Comparison of ENCODE assay signal across 8 cellular contexts in the genomic region with DNA sequence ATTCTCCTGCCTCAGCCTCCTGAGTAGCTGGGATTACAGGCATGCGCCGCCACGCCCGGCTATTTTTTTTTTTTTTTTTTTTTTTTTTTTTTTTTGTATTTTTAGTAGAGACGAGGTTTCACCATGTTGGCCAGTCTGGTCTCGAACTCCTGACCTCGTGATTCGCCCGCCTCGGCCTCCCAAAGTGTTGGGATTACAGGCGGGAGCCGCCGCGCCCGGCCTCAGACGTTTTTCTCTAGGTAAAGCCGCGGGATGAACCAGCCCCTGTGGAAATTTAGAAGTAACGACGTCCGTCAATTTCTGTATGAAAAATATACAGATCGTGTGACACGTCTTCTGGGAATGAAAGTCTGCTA. TPM values are rescaled to one million over a fixed set of nuclear protein-coding genes. Genes with fewer than 3 reads are reported as not detected.
DNase-seq lines count a peak whose midpoint lies in the region; ATAC-seq and TF ChIP-seq lines count a peak whose summit lies in the region.
"Not testable (repeated sequence)": the region's sequence is repeated elsewhere in the genome, so short reads cannot be mapped to it uniquely, and the experiment has no call there.

No MANE protein-coding gene starts in this region.

- peaks cover 36% of the 10 kb centered on the region for H3K27me3 ChIP-seq in A673 (replicated peaks; ENCODE audit: insufficient read depth, low read depth, low read length, poor library complexity)
- H3K27me3 ChIP-seq in H7 (ENCODE audit: control insufficient read depth, insufficient read depth, low read length); WERI-Rb-1 (ENCODE audit: insufficient read depth, low read depth, severe bottlenecking); endodermal cell (ENCODE audit: control insufficient read depth, insufficient read depth, low read length, poor library complexity, severe bottlenecking); smooth muscle cell (ENCODE audit: low read depth): not testable (repeated sequence)

- intact Hi-C loops in A673 (cut with micrococcal nuclease; ENCODE audit: unreplicated experiment) = not testable (repeated sequence)

- H3F3A ChIP-seq in smooth muscle cell (ENCODE audit: low read depth) = not testable (repeated sequence)

- H3K27me3 Mint-ChIP-seq in endodermal cell (ENCODE audit: insufficient read depth) = peaks cover 28% of the 10 kb centered on the region
- H3K27me3 Mint-ChIP-seq in naive thymus-derived CD8-positive, alpha-beta T cell = not testable (repeated sequence)

- H3K4me2 ChIP-seq in smooth muscle cell = peak overlapping the region; percentile 95

- peaks cover 17% of the 10 kb centered on the region for H3K9me3 ChIP-seq in A673 (ENCODE audit: low read depth, low read length, poor library complexity, severe bottlenecking)
- H3K9me3 ChIP-seq in WERI-Rb-1 (ENCODE audit: severe bottlenecking); smooth muscle cell (replicated peaks; ENCODE audit: low read depth): not testable (repeated sequence)
- H3K9me3 ChIP-seq in endodermal cell (ENCODE audit: control insufficient read depth, low read length) = peaks cover 28% of the 10 kb centered on the region

- not testable (repeated sequence) for H4K20me1 ChIP-seq in smooth muscle cell (ENCODE audit: low read depth)

- not testable (repeated sequence) for H3K27ac Mint-ChIP-seq in endodermal cell
- H3K27ac Mint-ChIP-seq in naive thymus-derived CD8-positive, alpha-beta T cell = peak overlapping the region; percentile 55 to 100 (median 96)

- DNase-seq in A673 (ENCODE audit: low spot score); H7; WERI-Rb-1; endodermal cell; naive thymus-derived CD8-positive, alpha-beta T cell; smooth muscle cell (lab: John Stamatoyannopoulos, UW; ENCODE audit: unreplicated experiment): not testable (repeated sequence)

- H2AFZ ChIP-seq in smooth muscle cell (ENCODE audit: low read depth) = peak overlapping the region; percentile 80

- not testable (repeated sequence) for ATAC-seq in naive thymus-derived CD8-positive, alpha-beta T cell

- not testable (repeated sequence) for BruUV-seq in A673 (replicated peaks; lab: Mats Ljungman, UMichigan)

- H3K4me1 ChIP-seq in A673 (ENCODE audit: insufficient read depth, low read length, poor library complexity, severe bottlenecking); endodermal cell (ENCODE audit: control insufficient read depth, insufficient read depth, low read length); smooth muscle cell (ENCODE audit: low read depth): not testable (repeated sequence)

- H3K9me3 Mint-ChIP-seq in endodermal cell = peaks cover 32% of the 10 kb centered on the region
- peaks cover 0 to 21% (median 14%) of the 10 kb centered on the region in 9 donors for H3K9me3 Mint-ChIP-seq in naive thymus-derived CD8-positive, alpha-beta T cell

- not testable (repeated sequence) for H3K27ac ChIP-seq in A673 (ENCODE audit: low read depth, low read length, poor library complexity, severe bottlenecking); endodermal cell (ENCODE audit: low read depth, low read length)
- peak overlapping the region; percentile 49 for H3K27ac ChIP-seq in WERI-Rb-1
- peak overlapping the region; percentile 80 for H3K27ac ChIP-seq in angular gyrus (ENCODE audit: low read depth, low read length)
- peak overlapping the region; percentile 69 for H3K27ac ChIP-seq in smooth muscle cell (ENCODE audit: low read depth)

- 44 to 48% methylated on average over 16 to 19 of the region's 23 CpGs for WGBS in endodermal cell (ENCODE audit: insufficient coverage in 1 of 2, insufficient read length in 1 of 2), 2 experiments
- WGBS in smooth muscle cell (ENCODE audit: low lambda C conversion rate) = 21% methylated on average over 22 of the region's 23 CpGs

- CTCF ChIA-PET in A673 (lab: Charles Lee) = not testable (repeated sequence)

- H3K4me1 Mint-ChIP-seq in endodermal cell = not testable (repeated sequence)
- H3K4me1 Mint-ChIP-seq in naive thymus-derived CD8-positive, alpha-beta T cell = peaks cover 13 to 29% (median 22%) of the 10 kb centered on the region in 4 donors

- not testable (repeated sequence) for H3K36me3 ChIP-seq in A673 (ENCODE audit: insufficient read depth, low read length, poor library complexity, severe bottlenecking); H7 (replicated peaks; ENCODE audit: control insufficient read depth, insufficient read depth, low read length); WERI-Rb-1; endodermal cell (ENCODE audit: control insufficient read depth, insufficient read depth, low read length); smooth muscle cell (ENCODE audit: low read depth)

- peak overlapping the region; percentile 74 for H3K4me3 Mint-ChIP-seq in endodermal cell
- H3K4me3 Mint-ChIP-seq in naive thymus-derived CD8-positive, alpha-beta T cell = peak overlapping the region; percentile 82 to 99 (median 94)

- not testable (repeated sequence) for H3K79me2 ChIP-seq in smooth muscle cell (ENCODE audit: low read depth)

- not testable (repeated sequence) for TF ChIP-seq CTCF in A673 (conservative IDR thresholded peaks at IDR 0.05; ENCODE audit: low read depth, low read length); WERI-Rb-1 (IDR thresholded peaks at IDR 0.05; ENCODE audit: low read depth, low read length); endodermal cell (conservative IDR thresholded peaks at IDR 0.05); smooth muscle cell (IDR thresholded peaks at IDR 0.05; ENCODE audit: borderline replicate concordance, insufficient read depth, poor library complexity, severe bottlenecking)

- POLR2A ChIA-PET in A673 (lab: Charles Lee; ENCODE audit: low non-redundant PET) = not testable (repeated sequence)
- POLR2A ChIA-PET in naive thymus-derived CD8-positive, alpha-beta T cell (lab: Charles Lee) = interaction anchor here (1.4 to 5.8 kb wide), 4 partner anchors 73 to 223 kb away, joined by 3 to 48 read pairs (median 12); a partner anchor contains a TSS

- H3K36me3 Mint-ChIP-seq in endodermal cell (ENCODE audit: low read depth) = peaks cover 14% of the 10 kb centered on the region
- H3K36me3 Mint-ChIP-seq in naive thymus-derived CD8-positive, alpha-beta T cell = peaks cover 6 to 19% (median 14%) of the 10 kb centered on the region in 3 donors

- not testable (repeated sequence) for H3K9ac ChIP-seq in endodermal cell (ENCODE audit: extremely low read depth, low read length, poor library complexity, severe bottlenecking); smooth muscle cell (ENCODE audit: low read depth)

- H3K4me3 ChIP-seq in A673 (ENCODE audit: low read depth, low read length, poor library complexity, severe bottlenecking) (peak overlapping the region; percentile 53), H7 (ENCODE audit: insufficient read depth, low read depth, low read length) (peak overlapping the region; percentile 69), WERI-Rb-1 (ENCODE audit: low read depth, low read length) (peak overlapping the region; percentile 78), endodermal cell (ENCODE audit: low read length) (peak overlapping the region; percentile 88), iPS-11a (ENCODE audit: low read depth, low read length) (peak overlapping the region; percentile 38), smooth muscle cell (peak overlapping the region; percentile 77)

RNA-seq across cellular contexts. Expression of a gene that starts 20.4 kb away (rescaled TPM):
- total RNA-seq in A673 (2021) (39.2 and 44.9 TPM in 2 replicates), endodermal cell (10 to 100 TPM; 57.0 to 80.4 TPM), smooth muscle cell (24.0 and 27.5 TPM in 2 replicates)
- 63.4 and 68.6 TPM in 2 replicates for total RNA-seq in H7 (2014; rRNA removed; shearing (Covaris generic))
- 33.9 TPM for polyA plus RNA-seq in endodermal cell (2013, experiment 1 of 2)
- 33.5 TPM for polyA plus RNA-seq in endodermal cell (2013, experiment 2 of 2)
- 10 to 100 TPM; 93.5 to 96.9 TPM for total RNA-seq in naive thymus-derived CD8-positive, alpha-beta T cell
- polyA plus RNA-seq in naive thymus-derived CD8-positive, alpha-beta T cell = 10 to 100 TPM; 25.1 to 37.4 (median 27.6) TPM
- polyA plus RNA-seq in smooth muscle cell = 24.0 and 26.2 TPM in 2 replicates

RNA-seq across cellular contexts. Expression of a gene that starts 48.3 kb away (rescaled TPM):
- total RNA-seq in A673 (2021) (12.9 and 13.0 TPM in 2 replicates), endodermal cell (10 to 100 TPM; 12.8 to 25.8 TPM), smooth muscle cell (9.7 and 13.9 TPM in 2 replicates)
- total RNA-seq in H7 (2014; rRNA removed; shearing (Covaris generic)) = 5.5 and 11.0 TPM in 2 replicates
- polyA plus RNA-seq in endodermal cell (2013, experiment 1 of 2) = 9.9 TPM
- 9.2 TPM for polyA plus RNA-seq in endodermal cell (2013, experiment 2 of 2)
- total RNA-seq in naive thymus-derived CD8-positive, alpha-beta T cell = 10 to 100 TPM; 17.4 to 18.6 TPM
- under 1 TPM; 0.46 to 0.72 (median 0.65) TPM for polyA plus RNA-seq in naive thymus-derived CD8-positive, alpha-beta T cell
- 4.1 and 6.3 TPM in 2 replicates for polyA plus RNA-seq in smooth muscle cell

Comparison
In these comparisons a context has a peak if more than half of its experiments do, and no peak if none do; other contexts are left out.
1. H3K4me3 ChIP-seq: peak in every context shown above with its lines; median percentile 88 in endodermal cell; 78 in WERI-Rb-1; 77 in smooth muscle cell; 69 in H7; 53 in A673; 38 in iPS-11a.